In the genomic region with DNA sequence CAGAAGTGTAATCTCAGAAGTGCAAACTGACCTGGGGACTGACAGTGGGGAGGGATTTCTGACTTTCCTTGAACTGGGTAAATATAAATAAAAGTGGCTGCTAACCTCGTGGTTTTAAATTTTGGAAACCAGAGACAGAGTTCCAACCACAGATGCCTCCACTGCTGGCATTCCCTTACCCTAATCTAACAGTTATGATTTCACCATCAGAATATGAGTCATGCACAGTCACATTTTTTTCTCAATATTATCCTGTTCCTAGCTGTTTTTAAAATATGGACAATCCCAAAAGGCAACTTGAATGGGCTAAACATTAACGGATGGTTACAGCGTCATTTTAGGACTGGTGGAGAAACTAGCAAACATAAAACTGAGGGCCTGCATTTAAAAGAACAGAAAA, we compare ENCODE assay signal across 18 cellular contexts.
DNase-seq lines count a peak whose midpoint lies in the region; ATAC-seq and TF ChIP-seq lines count a peak whose summit lies in the region.
"Had no signal": no experiment of that assay in that cellular context is flagged by ENCODE, and none has a peak within 500 bp of the region (broad histone marks: within the 10 kb centered on the region; RNA-seq: fewer than 3 reads in every experiment).

No MANE protein-coding gene starts in this region.

- H3K36me3 ChIP-seq in mammary epithelial cell (ENCODE audit: insufficient read depth, low read length) = no peaks in the 10 kb centered on the region
- H3K36me3 ChIP-seq: colonic mucosa had no signal

- dilution Hi-C loops in mammary epithelial cell (cut with HindIII; ENCODE audit: low sequenced_read_pairs) = no loop called here

- no peak for ATAC-seq in HG03565 (IDR thresholded peaks at IDR 0.05; ENCODE audit: unreplicated experiment)
- ATAC-seq: naive thymus-derived CD8-positive, alpha-beta T cell; psoas muscle; stimulated activated naive CD8-positive, alpha-beta T cell treated with anti-CD3 and anti-CD28 coated beads, Interleukin-15, amount 100 ng/mL, for 72 hours had no signal

- in situ Hi-C loops in mammary epithelial cell (cut with MboI; ENCODE audit: low sequenced_read_pairs in 2 of 2) = loop anchor here in 1 of 2 donors (25.0 kb wide), 1 partner anchor 595 kb away; no protein-coding TSS in a partner anchor

- no peak overlapping the region for H3K9ac ChIP-seq in mammary epithelial cell (ENCODE audit: insufficient read depth, low read length)

- DNase-seq in AG10803 (ENCODE audit: low read depth) (peak; percentile 77), M059J (ENCODE audit: low read depth) (peak; percentile 64), mammary epithelial cell (peak; percentile 46), iris pigment epithelial cell (ENCODE audit: low read depth) (peak; percentile 63), cardiac septum (ENCODE audit: low spot score) (no peak), cerebellar nuclear complex (lab: John Stamatoyannopoulos, UW) (no peak)
- DNase-seq in activated effector memory CD4-positive, alpha-beta T cell treated with anti-CD3 and anti-CD28 coated beads, Interleukin-2, amount 50 U/mL, for 16 hours = no peak
- DNase-seq: activated CD4-positive, alpha-beta T cell treated with anti-CD3 and anti-CD28 coated beads, Interleukin-2, amount 50 U/mL, for 48 hours; amygdala; CD8-positive, alpha-beta memory T cell; colonic mucosa; DND-41; erythroblast; naive thymus-derived CD8-positive, alpha-beta T cell; NCI-H1436; psoas muscle; stimulated activated naive CD8-positive, alpha-beta T cell treated with anti-CD3 and anti-CD28 coated beads, Interleukin-15, amount 100 ng/mL, for 72 hours had no signal

- H2AFZ ChIP-seq in mammary epithelial cell (ENCODE audit: low read depth, low read length) = no peak overlapping the region

- H3K79me2 ChIP-seq in mammary epithelial cell (ENCODE audit: insufficient read depth, low read length) = no peaks in the 10 kb centered on the region

- H3K4me2 ChIP-seq in mammary epithelial cell (ENCODE audit: insufficient read depth, low read depth, low read length) = no peak overlapping the region

- TF ChIP-seq CTCF in AG10803 (conservative IDR thresholded peaks at IDR 0.05; ENCODE audit: low read length) (no peak), mammary epithelial cell (conservative IDR thresholded peaks at IDR 0.05 in 1 of 2, IDR thresholded peaks at IDR 0.05 in 1 of 2; ENCODE audit: extremely low read depth in 1 of 2, insufficient read depth in 1 of 2, low read depth in 1 of 2, low read length in 2 of 2) (no peak)

- no TSS peak for BruUV-seq in mammary epithelial cell (replicated peaks; lab: Mats Ljungman, UMichigan)

- no peaks in the 10 kb centered on the region for H4K20me1 ChIP-seq in mammary epithelial cell (ENCODE audit: insufficient read depth, low read length)

- H3K4me3 ChIP-seq in AG10803 (ENCODE audit: low read length) = no peak overlapping the region
- no peak overlapping the region for H3K4me3 ChIP-seq in mammary epithelial cell (replicated peaks in 1 of 3; ENCODE audit: insufficient read depth in 1 of 3, low read depth in 2 of 3, low read length in 3 of 3)
- H3K4me3 ChIP-seq: colonic mucosa, psoas muscle had no signal

- no peak overlapping the region for H3K27ac ChIP-seq in mammary epithelial cell (ENCODE audit: insufficient read depth, low read depth, low read length)
- H3K27ac ChIP-seq: colonic mucosa, psoas muscle had no signal

- H3K27me3 ChIP-seq in mammary epithelial cell (ENCODE audit: insufficient read depth, low read length) = no peaks in the 10 kb centered on the region
- H3K27me3 ChIP-seq: colonic mucosa had no signal

- no peaks in the 10 kb centered on the region for H3K9me3 ChIP-seq in mammary epithelial cell (replicated peaks; ENCODE audit: insufficient read depth, low read length)
- H3K9me3 ChIP-seq: colonic mucosa, psoas muscle had no signal

- H3K4me1 ChIP-seq in mammary epithelial cell (ENCODE audit: insufficient read depth, low read length) = peaks cover 6% of the 10 kb centered on the region
- H3K4me1 ChIP-seq: colonic mucosa, psoas muscle had no signal

- 52% methylated on average over 3 of the region's 3 CpGs for WGBS in mammary epithelial cell (ENCODE audit: low coverage, missing lambda C conversion rate)

- CTCF ChIA-PET in mammary epithelial cell (lab: Charles Lee; ENCODE audit: low non-redundant PET) = no interaction called here

- intact Hi-C loops in mammary epithelial cell (cut with micrococcal nuclease) (no loop called here), cardiac septum (cut with DNase I) (no loop called here)

Comparison
In these comparisons a context has a peak if more than half of its experiments do, and no peak if none do; other contexts are left out.
1. DNase-seq: peak in AG10803 (single experiment), M059J (single experiment), mammary epithelial cell (single experiment) and iris pigment epithelial cell (single experiment); none in cardiac septum (single experiment), cerebellar nuclear complex (0 of 2) and activated effector memory CD4-positive, alpha-beta T cell treated with anti-CD3 and anti-CD28 coated beads, Interleukin-2, amount 50 U/mL, for 16 hours (single experiment).